ENCODE assay signal across 1 cellular context in genomic region chr2:87488021-87488420, GRCh38.
TF ChIP-seq lines count a peak whose summit lies in the region.

No MANE protein-coding gene starts in this region.

TF ChIP-seq in K562, 482 proteins besides CTCF, POLR2A, EP300 and RAD21:
- peak; percentile 56 for TF ChIP-seq ZFP36 (IDR thresholded peaks at IDR 0.05; ENCODE audit: low read depth, low read length, partially characterized antibody)
- peak; percentile 62 for TF ChIP-seq RBM25 (IDR thresholded peaks at IDR 0.05; ENCODE audit: low read depth, low read length, severe bottlenecking)
- peak; percentile 54; the same call in 1 of the 2 replicates for TF ChIP-seq BCOR (IDR thresholded peaks at IDR 0.05)
